In the genomic region with DNA sequence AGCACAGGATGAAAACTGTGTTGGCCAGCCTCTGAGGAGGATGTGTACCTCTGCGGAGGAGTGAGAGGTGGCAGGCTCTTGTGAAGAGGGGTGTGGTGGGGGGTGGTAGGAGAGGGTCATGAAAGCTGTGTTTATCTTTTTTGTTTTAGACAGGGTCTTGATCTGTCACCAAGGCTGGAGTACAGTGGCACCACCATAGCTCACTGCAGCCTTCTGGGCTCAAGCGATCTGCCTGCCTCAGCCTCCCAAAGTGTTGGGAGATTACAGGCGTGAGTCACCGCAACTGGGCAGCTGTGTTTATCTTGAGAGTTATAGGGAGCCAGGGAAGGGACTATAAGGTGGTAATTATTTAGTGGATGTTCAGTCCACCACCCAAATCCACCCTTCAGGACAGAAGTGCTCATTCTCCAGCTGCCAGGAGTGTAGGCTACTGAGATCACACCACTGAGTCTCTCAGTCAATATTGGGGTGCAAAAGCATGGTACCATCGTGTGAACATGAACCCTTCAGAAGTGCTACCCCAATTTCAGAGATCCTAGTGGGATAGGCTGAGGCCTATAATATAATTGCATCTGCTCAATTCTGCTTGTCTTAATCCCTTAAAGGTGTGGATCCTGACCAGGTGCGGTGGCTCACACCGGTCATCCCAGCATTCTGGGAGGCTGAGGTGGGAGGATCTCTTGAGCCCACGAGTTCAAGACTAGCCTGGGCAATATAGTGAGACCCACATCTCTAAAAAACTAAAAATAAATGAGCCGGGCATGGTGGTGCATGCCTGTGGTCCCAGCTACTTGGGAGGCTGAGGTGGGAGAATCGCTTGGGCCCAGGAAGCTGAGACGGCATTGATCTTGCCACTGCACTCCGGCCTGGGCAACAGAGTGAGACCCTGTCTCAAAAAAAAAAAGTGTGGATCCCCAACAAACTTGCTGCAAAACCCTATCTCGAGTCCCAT, we compare ENCODE assay signal across 1 cellular context.
A peak's percentile ranks its signal among the peaks of the same experiment; 100 is the strongest.
TF ChIP-seq lines count a peak whose summit lies in the region.

No MANE protein-coding gene starts in this region.

TF ChIP-seq in HepG2, 621 proteins besides CTCF, POLR2A, EP300 and RAD21:
- TF ChIP-seq ZNF121 (CRISPR knock-in tag; IDR thresholded peaks at IDR 0.05), result peak; percentile 53; the same call in 1 of the 2 replicates
- peak; percentile 53 for TF ChIP-seq FOSL2 (CRISPR knock-in tag; IDR thresholded peaks at IDR 0.05)
- TF ChIP-seq GATAD2A (CRISPR knock-in tag; IDR thresholded peaks at IDR 0.05), result no peak
- no peak for TF ChIP-seq POLR2AphosphoS5 (IDR thresholded peaks at IDR 0.05; ENCODE audit: low read depth, low read length)
- no peak for TF ChIP-seq SMYD3 (CRISPR knock-in tag; IDR thresholded peaks at IDR 0.05)
- TF ChIP-seq ZNF17 (CRISPR knock-in tag; IDR thresholded peaks at IDR 0.05), result 0 out of 2 replicates have a peak, but pooled peaks have one; percentile 53
